In the genomic region with DNA sequence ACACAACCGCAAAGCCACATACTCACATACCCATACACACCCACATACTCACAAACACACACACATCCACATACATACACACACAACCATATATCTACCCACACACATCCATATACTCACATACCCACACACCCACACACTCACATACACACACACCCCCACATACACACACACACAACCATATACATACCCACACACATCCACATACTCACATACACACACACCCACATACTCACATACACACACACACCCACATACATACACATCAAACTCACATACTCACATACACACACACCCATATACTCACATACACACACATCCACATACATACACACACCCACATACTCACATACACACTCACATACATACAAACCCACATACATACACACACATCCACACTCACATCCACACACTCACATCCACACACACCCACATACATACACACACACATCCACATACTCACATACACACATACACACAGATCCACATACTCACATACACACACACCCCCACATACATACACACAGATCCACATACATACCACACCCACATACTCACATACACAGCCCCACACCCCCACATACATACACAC, we compare ENCODE assay signal across 25 cellular contexts.
"Had no signal": no experiment of that assay in that cellular context is flagged by ENCODE, and none has a peak within 500 bp of the region (broad histone marks: within the 10 kb centered on the region; RNA-seq: fewer than 3 reads in every experiment).

No MANE protein-coding gene starts in this region.

- H3K27me3 Mint-ChIP-seq: activated naive CD4-positive, alpha-beta T cell treated with anti-CD3 and anti-CD28 coated beads, Interleukin-2, amount 10 ng/mL, durations not matched to agents 7 days and 5 days; naive B cell; type B pancreatic cell had no signal

- H3K27me3 ChIP-seq: ascending aorta, brain microvascular endothelial cell had no signal

- ATAC-seq: activated T-cell treated with anti-CD3 and anti-CD28 coated beads, Interleukin-2, amount 50 U/mL, for 72 hours; psoas muscle had no signal

- H3K79me2 ChIP-seq: parathyroid adenoma had no signal

- H3K4me3 Mint-ChIP-seq: activated naive CD4-positive, alpha-beta T cell treated with anti-CD3 and anti-CD28 coated beads, Interleukin-2, amount 10 ng/mL, durations not matched to agents 7 days and 5 days; activated naive CD8-positive, alpha-beta T cell treated with anti-CD3 and anti-CD28 coated beads, Interleukin-2, amount 10 ng/mL, durations not matched to agents 7 days and 5 days; activated T-cell treated with anti-CD3 and anti-CD28 coated beads, Interleukin-2, amount 50 U/mL, for 72 hours; mesothelial cell of epicardium; naive B cell; stimulated activated naive CD8-positive, alpha-beta T cell treated with anti-CD3 and anti-CD28 coated beads, Interleukin-15, Interleukin-2, amounts not matched to agents 100 ng/mL and 50 ng/mL, for 24 hours; type B pancreatic cell had no signal

- H3K27ac Mint-ChIP-seq: activated naive CD4-positive, alpha-beta T cell treated with anti-CD3 and anti-CD28 coated beads, Interleukin-2, amount 10 ng/mL, durations not matched to agents 7 days and 5 days; activated naive CD8-positive, alpha-beta T cell treated with anti-CD3 and anti-CD28 coated beads, Interleukin-2, amount 10 ng/mL, durations not matched to agents 7 days and 5 days; activated T-cell treated with anti-CD3 and anti-CD28 coated beads, Interleukin-2, amount 50 U/mL, for 72 hours; mesothelial cell of epicardium; naive B cell; stimulated activated naive CD8-positive, alpha-beta T cell treated with anti-CD3 and anti-CD28 coated beads, Interleukin-15, Interleukin-2, amounts not matched to agents 100 ng/mL and 50 ng/mL, for 24 hours; type B pancreatic cell had no signal

- H3K4me3 ChIP-seq: ascending aorta, psoas muscle, smooth muscle cell had no signal

- FAIRE-seq: endothelial cell of umbilical vein had no signal

- H3K9me3 ChIP-seq: ascending aorta, psoas muscle had no signal

- H2AFZ ChIP-seq: parathyroid adenoma had no signal

- H3K27ac ChIP-seq: ascending aorta, brain microvascular endothelial cell, parathyroid adenoma, psoas muscle had no signal

- H3K9me3 Mint-ChIP-seq: activated naive CD4-positive, alpha-beta T cell treated with anti-CD3 and anti-CD28 coated beads, Interleukin-2, amount 10 ng/mL, durations not matched to agents 7 days and 5 days; activated T-cell treated with anti-CD3 and anti-CD28 coated beads, Interleukin-2, amount 50 U/mL, for 72 hours; mesothelial cell of epicardium; naive B cell; stimulated activated naive CD8-positive, alpha-beta T cell treated with anti-CD3 and anti-CD28 coated beads, Interleukin-15, Interleukin-2, amounts not matched to agents 100 ng/mL and 50 ng/mL, for 24 hours; type B pancreatic cell had no signal

- H3K36me3 ChIP-seq: ascending aorta had no signal

- H3K4me2 ChIP-seq: smooth muscle cell had no signal

- H3K9ac ChIP-seq: parathyroid adenoma had no signal

- DNase-seq: activated CD4-positive, alpha-beta T cell treated with anti-CD3 and anti-CD28 coated beads for 4 hours; activated CD4-positive, alpha-beta T cell treated with anti-CD3 and anti-CD28 coated beads, Interleukin-2, amount 50 U/mL, for 4 hours; activated effector memory CD4-positive, alpha-beta T cell treated with anti-CD3 and anti-CD28 coated beads, Interleukin-2, amount 50 U/mL, for 16 hours; activated naive CD4-positive, alpha-beta T cell treated with anti-CD3 and anti-CD28 coated beads, Interleukin-2, amount 10 ng/mL, durations not matched to agents 7 days and 5 days; activated naive CD8-positive, alpha-beta T cell treated with anti-CD3 and anti-CD28 coated beads, Interleukin-2, amount 10 ng/mL, durations not matched to agents 7 days and 5 days; activated T-cell treated with anti-CD3 and anti-CD28 coated beads for 4 hours; activated T-cell treated with anti-CD3 and anti-CD28 coated beads, Interleukin-2, amount 50 U/mL, for 72 hours; brain microvascular endothelial cell; cortex of kidney; foreskin fibroblast; head of caudate nucleus; hippocampal formation; naive B cell; nucleus accumbens; psoas muscle; stimulated activated CD4-positive, alpha-beta T cell treated with anti-CD3 and anti-CD28 coated beads, Interleukin-1b, Interleukin-23, amount 100 ng/mL, for 48 hours; stimulated activated CD4-positive, alpha-beta T cell treated with anti-CD3 and anti-CD28 coated beads, Interleukin-4, amount 100 ng/mL, for 4 hours; substantia nigra had no signal

- H3K36me3 Mint-ChIP-seq: activated naive CD4-positive, alpha-beta T cell treated with anti-CD3 and anti-CD28 coated beads, Interleukin-2, amount 10 ng/mL, durations not matched to agents 7 days and 5 days; activated naive CD8-positive, alpha-beta T cell treated with anti-CD3 and anti-CD28 coated beads, Interleukin-2, amount 10 ng/mL, durations not matched to agents 7 days and 5 days; mesothelial cell of epicardium; naive B cell; type B pancreatic cell had no signal

- H3K4me1 Mint-ChIP-seq: activated naive CD4-positive, alpha-beta T cell treated with anti-CD3 and anti-CD28 coated beads, Interleukin-2, amount 10 ng/mL, durations not matched to agents 7 days and 5 days; activated naive CD8-positive, alpha-beta T cell treated with anti-CD3 and anti-CD28 coated beads, Interleukin-2, amount 10 ng/mL, durations not matched to agents 7 days and 5 days; mesothelial cell of epicardium had no signal

- H3K4me1 ChIP-seq: ascending aorta, parathyroid adenoma, psoas muscle had no signal
